In the genomic region with DNA sequence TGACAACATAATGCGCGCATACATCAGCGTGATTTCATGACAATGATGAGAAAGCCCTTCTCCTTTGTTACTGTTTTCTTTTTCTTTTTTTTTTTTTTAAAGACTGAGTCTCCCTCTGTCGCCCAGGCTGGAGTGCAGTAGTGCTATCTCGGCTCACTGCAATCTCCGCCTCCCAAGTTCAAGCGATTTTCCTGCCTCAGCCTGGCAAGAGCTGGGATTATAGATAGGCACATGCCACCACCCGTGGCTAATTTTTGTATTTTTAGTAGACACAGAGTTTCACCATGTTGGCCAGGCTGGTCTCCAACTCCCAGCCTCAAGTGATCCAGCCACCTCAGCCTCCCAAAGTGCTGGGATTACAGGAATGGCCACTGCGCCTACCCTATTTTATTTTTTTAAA, we compare ENCODE assay signal across 3 cellular contexts. TPM values are rescaled to one million over a fixed set of nuclear protein-coding genes. Genes with fewer than 3 reads are reported as not detected.
"Had no signal": no experiment of that assay in that cellular context is flagged by ENCODE, and none has a peak within 500 bp of the region (broad histone marks: within the 10 kb centered on the region; RNA-seq: fewer than 3 reads in every experiment).

No MANE protein-coding gene starts in this region.

RNA-seq across cellular contexts. Expression of gene TMEM119, which starts 56.7 kb away (rescaled TPM):
- total RNA-seq: MCF 10A, PC-9, SK-MEL-5 had no signal
